ENCODE assay signal across 10 cellular contexts in the genomic region with DNA sequence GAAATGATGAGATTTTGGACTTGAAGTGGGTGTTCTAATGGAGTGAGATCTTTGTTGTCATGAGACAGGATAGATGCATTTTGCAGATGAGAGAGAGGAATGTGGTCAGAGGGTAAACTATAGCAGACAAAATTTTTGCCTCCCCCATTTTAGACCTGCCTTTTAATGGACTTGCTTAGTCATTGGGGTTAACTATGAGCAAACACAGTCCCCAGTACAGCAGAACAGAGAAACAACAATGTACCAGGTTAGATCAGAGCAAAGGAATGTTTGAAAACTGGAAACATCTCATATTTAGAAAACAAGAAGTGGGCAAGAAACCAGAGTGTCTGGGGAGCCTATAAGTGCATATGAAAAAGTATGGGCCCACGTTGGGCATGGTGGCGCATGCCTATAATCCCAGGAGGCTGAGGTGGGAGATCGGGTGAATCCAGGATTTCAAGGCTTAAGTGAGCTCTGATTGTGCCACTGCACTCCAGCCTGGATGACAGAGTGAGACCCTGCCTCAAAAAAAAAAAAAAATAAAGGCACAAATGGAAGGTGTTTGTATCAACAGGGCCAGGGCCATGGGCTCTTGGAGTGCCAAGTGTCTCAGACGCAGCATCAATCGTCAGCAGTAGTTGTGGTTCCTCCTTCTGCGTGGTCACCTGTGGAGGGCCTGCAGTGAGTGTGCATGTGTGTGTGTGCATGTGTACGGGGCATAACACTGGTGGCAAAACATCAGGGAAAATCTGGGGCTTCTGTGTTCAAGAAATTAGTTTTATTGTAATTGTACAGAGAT.
DNase-seq lines count a peak whose midpoint lies in the region; ATAC-seq lines count a peak whose summit lies in the region.
"Had no signal": no experiment of that assay in that cellular context is flagged by ENCODE, and none has a peak within 500 bp of the region (broad histone marks: within the 10 kb centered on the region; RNA-seq: fewer than 3 reads in every experiment).

No MANE protein-coding gene starts in this region.

- H3K4me1 ChIP-seq in skeletal muscle satellite cell (ENCODE audit: control insufficient read depth, insufficient read depth, low read length), result peaks cover 69% of the 10 kb centered on the region

- H3K4me2 ChIP-seq in skeletal muscle satellite cell (ENCODE audit: low read length), result peak overlapping the region; percentile 48

- H3K9me3 ChIP-seq in skeletal muscle satellite cell (replicated peaks; ENCODE audit: low read length), result no peaks in the 10 kb centered on the region
- H3K9me3 ChIP-seq: thoracic aorta had no signal

- no peaks in the 10 kb centered on the region for H3K27me3 ChIP-seq in skeletal muscle satellite cell (ENCODE audit: control insufficient read depth, insufficient read depth, low read length)

- ATAC-seq in HG03139 (IDR thresholded peaks at IDR 0.05; ENCODE audit: unreplicated experiment), result no peak
- ATAC-seq in GM18517 (IDR thresholded peaks at IDR 0.05; ENCODE audit: unreplicated experiment), result no peak

- peak overlapping the region; percentile 20 for H3K4me3 ChIP-seq in skeletal muscle satellite cell (ENCODE audit: low read length)
- H3K4me3 ChIP-seq: thoracic aorta had no signal

- no peaks in the 10 kb centered on the region for H3K36me3 ChIP-seq in skeletal muscle satellite cell (ENCODE audit: insufficient read depth, low read length)
- H3K36me3 ChIP-seq: thoracic aorta had no signal

- peak overlapping the region; percentile 72 for H3K9ac ChIP-seq in skeletal muscle satellite cell (ENCODE audit: low read depth, low read length)

- peak; percentile 86 for DNase-seq in H4 (ENCODE audit: low spot score)
- DNase-seq in RPMI7951 (ENCODE audit: low read depth), result peak; percentile 70
- peak; percentile 74 for DNase-seq in fibroblast of peridontal ligament (ENCODE audit: extremely low read depth)
- no peak for DNase-seq in activated effector memory CD4-positive, alpha-beta T cell treated with Interleukin-2 at 50 U/mL for 16 hours
- DNase-seq: activated T-cell treated with anti-CD3 and anti-CD28 coated beads, Interleukin-2, amount 50 U/mL, for 1 hour; NCI-H2171 had no signal
